ENCODE assay signal across 8 cellular contexts in the genomic region with DNA sequence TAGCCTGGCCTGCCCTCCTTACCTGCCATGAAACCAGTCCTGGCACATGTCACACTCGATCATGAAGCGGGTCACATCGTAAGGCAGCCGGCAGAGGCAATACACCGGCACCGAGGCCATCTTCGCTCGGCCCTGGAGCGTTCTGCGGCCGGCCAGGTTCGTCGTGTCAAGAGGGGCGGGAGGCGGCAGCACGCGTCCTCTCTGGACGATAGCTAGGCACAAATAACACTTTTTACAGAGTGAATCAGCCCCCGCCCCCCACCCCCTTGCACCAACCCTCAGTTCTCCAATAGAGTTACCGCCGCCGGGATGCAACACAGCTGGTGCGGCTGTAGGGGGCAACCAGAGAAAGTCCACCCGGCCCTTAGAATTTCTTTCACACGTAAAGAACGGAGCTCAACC. TPM values are rescaled to one million over a fixed set of nuclear protein-coding genes. Genes with fewer than 3 reads are reported as not detected.
DNase-seq lines count a peak whose midpoint lies in the region; ATAC-seq and TF ChIP-seq lines count a peak whose summit lies in the region.

No MANE protein-coding gene starts in this region.

- peak overlapping the region; percentile 91 for H3K4me3 Mint-ChIP-seq in activated CD4-positive, alpha-beta memory T cell treated with anti-CD3 and anti-CD28 coated beads for 36 hours
- peak overlapping the region; percentile 97 for H3K4me3 Mint-ChIP-seq in endothelial cell (ENCODE audit: unreplicated experiment)
- H3K4me3 Mint-ChIP-seq in stimulated activated naive CD8-positive, alpha-beta T cell treated with anti-CD3 and anti-CD28 coated beads, Interleukin-15, amount 100 ng/mL, for 72 hours = peak overlapping the region; percentile 82 to 93

- H3K36me3 ChIP-seq in mucosa of stomach (ENCODE audit: control insufficient read depth, insufficient read depth, low read length) = no peaks in the 10 kb centered on the region

- H3K4me1 ChIP-seq in mucosa of stomach (ENCODE audit: control insufficient read depth, insufficient read depth, low read length) = no peaks in the 10 kb centered on the region

- DNase-seq in Right ventricle myocardium superior (peak; percentile 46), Right ventricle myocardium inferior (ENCODE audit: missing footprints) (no peak), NCI-H510A treated with DMSO at 0.1 percent for 48 hours (lab: John Stamatoyannopoulos, UW) (peak; percentile 38), endothelial cell (ENCODE audit: low spot score) (peak; percentile 28)
- peak; percentile 65 for DNase-seq in activated CD4-positive, alpha-beta memory T cell treated with anti-CD3 and anti-CD28 coated beads for 36 hours
- peak; percentile 31 to 55 for DNase-seq in stimulated activated naive CD8-positive, alpha-beta T cell treated with anti-CD3 and anti-CD28 coated beads, Interleukin-15, amount 100 ng/mL, for 72 hours

- intact Hi-C loops in Right ventricle myocardium superior (cut with DNase I) = loop anchor here (10.0 kb wide), 1 partner anchor 142 kb away; the partner anchor contains the start of gene FAM120C
- intact Hi-C loops in Right ventricle myocardium inferior (cut with DNase I) = loop anchor here (5.0 to 10.0 kb wide), 2 partner anchors 140 to 358 kb away; partner anchors contain the start of genes FAM120C and HUWE1
- intact Hi-C loops in activated CD4-positive, alpha-beta memory T cell treated with anti-CD3 and anti-CD28 coated beads for 36 hours (cut with micrococcal nuclease) = loop anchor here (5.0 to 10.0 kb wide), 4 partner anchors 402 to 960 kb away; partner anchors contain the start of genes APEX2, RIBC1, SMC1A and TSPYL2

- H3K4me3 ChIP-seq in mucosa of stomach (ENCODE audit: low read length) = no peak overlapping the region

- peak; percentile 23 for ATAC-seq in Right ventricle myocardium superior (ENCODE audit: poor library complexity)
- no peak for ATAC-seq in Right ventricle myocardium inferior
- no peak for ATAC-seq in stimulated activated naive CD8-positive, alpha-beta T cell treated with anti-CD3 and anti-CD28 coated beads, Interleukin-15, amount 100 ng/mL, for 72 hours
- ATAC-seq in GM19324 (IDR thresholded peaks at IDR 0.05; ENCODE audit: low FRiP score, unreplicated experiment) = no peak

- POLR2A ChIA-PET in activated CD4-positive, alpha-beta memory T cell treated with anti-CD3 and anti-CD28 coated beads for 36 hours (lab: Charles Lee) = interaction anchor here (0.6 to 2.5 kb wide), 5 partner anchors 328 to 766 kb away, joined by 3 to 9 read pairs (median 6); partner anchors contain the start of gene HUWE1

- H3K9ac ChIP-seq in mucosa of stomach (ENCODE audit: low read length) = peak overlapping the region; percentile 87

- H3K27me3 ChIP-seq in mucosa of stomach (ENCODE audit: control insufficient read depth, insufficient read depth, low read length) = no peaks in the 10 kb centered on the region

- CTCF ChIA-PET in activated CD4-positive, alpha-beta memory T cell treated with anti-CD3 and anti-CD28 coated beads for 36 hours (lab: Charles Lee) = interaction anchor here (0.7 to 2.3 kb wide), 3 partner anchors 13 to 398 kb away, joined by 4 to 6 read pairs (median 6); partner anchors contain the start of gene TSR2

- no peak for TF ChIP-seq CTCF in endothelial cell (IDR thresholded peaks at IDR 0.05; ENCODE audit: unreplicated experiment)

- H3K36me3 Mint-ChIP-seq in activated CD4-positive, alpha-beta memory T cell treated with anti-CD3 and anti-CD28 coated beads for 36 hours = peaks cover 17% of the 10 kb centered on the region
- H3K36me3 Mint-ChIP-seq in endothelial cell (ENCODE audit: low read depth, unreplicated experiment) = peaks cover 4% of the 10 kb centered on the region

- H3K27me3 Mint-ChIP-seq in activated CD4-positive, alpha-beta memory T cell treated with anti-CD3 and anti-CD28 coated beads for 36 hours = no peaks in the 10 kb centered on the region
- peaks cover 7% of the 10 kb centered on the region for H3K27me3 Mint-ChIP-seq in endothelial cell (ENCODE audit: unreplicated experiment)
- no peaks in the 10 kb centered on the region for H3K27me3 Mint-ChIP-seq in stimulated activated naive CD8-positive, alpha-beta T cell treated with anti-CD3 and anti-CD28 coated beads, Interleukin-15, amount 100 ng/mL, for 72 hours

- H3K4me1 Mint-ChIP-seq in activated CD4-positive, alpha-beta memory T cell treated with anti-CD3 and anti-CD28 coated beads for 36 hours (ENCODE audit: low read depth) = peaks cover 22% of the 10 kb centered on the region
- H3K4me1 Mint-ChIP-seq in endothelial cell (ENCODE audit: unreplicated experiment) = peaks cover 10% of the 10 kb centered on the region
- H3K4me1 Mint-ChIP-seq in stimulated activated naive CD8-positive, alpha-beta T cell treated with anti-CD3 and anti-CD28 coated beads, Interleukin-15, amount 100 ng/mL, for 72 hours = peaks cover 16% of the 10 kb centered on the region

- no peaks in the 10 kb centered on the region for H3K9me3 Mint-ChIP-seq in activated CD4-positive, alpha-beta memory T cell treated with anti-CD3 and anti-CD28 coated beads for 36 hours
- no peaks in the 10 kb centered on the region for H3K9me3 Mint-ChIP-seq in endothelial cell (ENCODE audit: unreplicated experiment)
- no peaks in the 10 kb centered on the region for H3K9me3 Mint-ChIP-seq in stimulated activated naive CD8-positive, alpha-beta T cell treated with anti-CD3 and anti-CD28 coated beads, Interleukin-15, amount 100 ng/mL, for 72 hours

- no peaks in the 10 kb centered on the region for H3K9me3 ChIP-seq in mucosa of stomach (ENCODE audit: control insufficient read depth, low read length)

- H3K27ac Mint-ChIP-seq in activated CD4-positive, alpha-beta memory T cell treated with anti-CD3 and anti-CD28 coated beads for 36 hours = peak overlapping the region; percentile 96
- no peak overlapping the region for H3K27ac Mint-ChIP-seq in endothelial cell (ENCODE audit: unreplicated experiment)
- peak overlapping the region in 1 of 2 donors; percentile 55 for H3K27ac Mint-ChIP-seq in stimulated activated naive CD8-positive, alpha-beta T cell treated with anti-CD3 and anti-CD28 coated beads, Interleukin-15, amount 100 ng/mL, for 72 hours

RNA-seq across cellular contexts. Expression of gene PHF8, which starts 1.7 kb away (rescaled TPM):
- total RNA-seq in Right ventricle myocardium superior (10.8 TPM), Right ventricle myocardium inferior (10.1 TPM), endothelial cell (ENCODE audit: unreplicated experiment) (29.3 TPM)
- 10 to 100 TPM; 51.2 to 52.0 TPM for total RNA-seq in activated CD4-positive, alpha-beta memory T cell treated with anti-CD3 and anti-CD28 coated beads for 36 hours
